8 cellular contexts compared by ENCODE assay signal in the genomic region with DNA sequence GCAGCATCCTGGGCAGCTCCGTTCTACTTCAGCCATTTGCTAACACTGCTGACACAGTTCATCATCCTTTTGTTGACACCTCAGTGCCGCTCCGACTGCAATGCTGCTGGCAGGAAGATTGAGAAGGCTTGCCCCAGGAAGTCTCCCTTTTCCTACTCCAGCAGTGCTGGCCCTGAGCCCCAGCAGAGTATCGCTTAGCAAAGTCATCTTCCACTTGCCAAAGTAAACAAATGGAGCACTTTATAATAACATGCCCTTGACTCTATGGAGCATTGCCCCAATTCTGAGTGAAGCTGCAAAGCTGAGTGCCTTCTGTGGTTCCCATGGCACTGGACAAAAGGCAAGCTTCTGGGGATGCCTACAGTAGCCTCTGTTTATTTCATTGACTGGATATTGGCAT. TPM values are rescaled to one million over a fixed set of nuclear protein-coding genes. Genes with fewer than 3 reads are reported as not detected.
DNase-seq lines count a peak whose midpoint lies in the region; ATAC-seq, FAIRE-seq and TF ChIP-seq lines count a peak whose summit lies in the region.

No MANE protein-coding gene starts in this region.

- H3K9me3 ChIP-seq in kidney (ENCODE audit: control insufficient read depth in 1 of 2, low read length in 2 of 2) (no peaks in the 10 kb centered on the region), testis (no peaks in the 10 kb centered on the region)

- H3K4me1 ChIP-seq in kidney (ENCODE audit: control insufficient read depth in 1 of 2, insufficient read depth in 1 of 2, low read depth in 1 of 2, low read length in 2 of 2) (peaks cover 18 to 38% of the 10 kb centered on the region in 2 donors), testis (peaks cover 18% of the 10 kb centered on the region)

- H3K36me3 ChIP-seq in kidney (ENCODE audit: control insufficient read depth in 1 of 2, insufficient read depth in 2 of 2, low read length in 2 of 2) (no peaks in the 10 kb centered on the region), testis (ENCODE audit: low read depth, missing control alignments) (no peaks in the 10 kb centered on the region)

- H3K27ac Mint-ChIP-seq in effector memory CD8-positive, alpha-beta T cell: no peak overlapping the region

- no peak for TF ChIP-seq POLR2A in testis (IDR thresholded peaks at IDR 0.05)

- no peak for FAIRE-seq in kidney (lab: Jason Lieb, UNC)

- no peak overlapping the region for H3K4me3 Mint-ChIP-seq in effector memory CD8-positive, alpha-beta T cell

- DNase-seq in HT-29 (ENCODE audit: low spot score) (peak; percentile 55), T1000 (lab: John Stamatoyannopoulos, UW) (peak; percentile 52), kidney (peak; percentile 90), testis (peak; percentile 54), occipital lobe (lab: John Stamatoyannopoulos, UW) (no peak), GM20000 (ENCODE audit: low spot score) (no peak)
- no peak for DNase-seq in effector memory CD8-positive, alpha-beta T cell

- TF ChIP-seq CTCF in kidney (IDR thresholded peaks at IDR 0.05; ENCODE audit: borderline replicate concordance, extremely low read depth, insufficient read depth) (no peak), testis (IDR thresholded peaks at IDR 0.05) (no peak), GM20000 (IDR thresholded peaks at IDR 0.05; ENCODE audit: extremely low read depth, missing control alignments) (no peak)

- WGBS in testis, 2 donors: 25 to 45% methylated on average over 4 of the region's 4 CpGs

- H3K27me3 Mint-ChIP-seq in effector memory CD8-positive, alpha-beta T cell: peaks cover 12 to 82% of the 10 kb centered on the region in 2 donors

- intact Hi-C loops in kidney (cut with DNase I) (no loop called here), testis (cut with DNase I; ENCODE audit: low total_unique reads) (no loop called here)

- no peaks in the 10 kb centered on the region for H3K27me3 ChIP-seq in testis

- no peak for ATAC-seq in effector memory CD8-positive, alpha-beta T cell (replicated peaks)
- no peak for ATAC-seq in HG02870 (IDR thresholded peaks at IDR 0.05; ENCODE audit: unreplicated experiment)

- no peaks in the 10 kb centered on the region for H3K36me3 Mint-ChIP-seq in effector memory CD8-positive, alpha-beta T cell (ENCODE audit: insufficient read depth)

- H3K9me3 Mint-ChIP-seq in effector memory CD8-positive, alpha-beta T cell: no peaks in the 10 kb centered on the region

- H3K9ac ChIP-seq in kidney (ENCODE audit: low read length in 2 of 2): no peak overlapping the region

- H3K4me3 ChIP-seq in kidney (ENCODE audit: low read length in 2 of 2): no peak overlapping the region
- H3K4me3 ChIP-seq in testis: no peak overlapping the region

- no peak overlapping the region for H3K27ac ChIP-seq in kidney (ENCODE audit: low read depth in 2 of 2, low read length in 2 of 2)
- no peak overlapping the region for H3K27ac ChIP-seq in testis

- peaks cover 0 to 2% of the 10 kb centered on the region in 2 donors for H3K4me1 Mint-ChIP-seq in effector memory CD8-positive, alpha-beta T cell (ENCODE audit: low read depth in 2 of 2)

RNA-seq across cellular contexts. Expression of gene PRLR, which starts 32.2 kb away (rescaled TPM):
- total RNA-seq in HT-29 (2014; rRNA removed; shearing (Covaris generic)): 8.2 and 9.1 TPM in 2 replicates
- total RNA-seq in kidney (6.3 TPM), testis (1 to 10 TPM; 2.2 to 6.3 TPM), occipital lobe (3.3 TPM)
- polyA plus RNA-seq in kidney (ENCODE audit: insufficient read depth, low read depth, low replicate concordance) (9.3 TPM), testis (ENCODE audit: insufficient read depth, low read depth, low replicate concordance) (1.6 TPM)

Comparison
In these comparisons a context has a peak if more than half of its experiments do, and no peak if none do; other contexts are left out.
1. DNase-seq: peak in HT-29 (single experiment), T1000 (single experiment), kidney (single experiment) and testis (single experiment); none in occipital lobe (single experiment), GM20000 (single experiment) and effector memory CD8-positive, alpha-beta T cell (0 of 3).